ENCODE assay signal across 8 cellular contexts in the genomic region with DNA sequence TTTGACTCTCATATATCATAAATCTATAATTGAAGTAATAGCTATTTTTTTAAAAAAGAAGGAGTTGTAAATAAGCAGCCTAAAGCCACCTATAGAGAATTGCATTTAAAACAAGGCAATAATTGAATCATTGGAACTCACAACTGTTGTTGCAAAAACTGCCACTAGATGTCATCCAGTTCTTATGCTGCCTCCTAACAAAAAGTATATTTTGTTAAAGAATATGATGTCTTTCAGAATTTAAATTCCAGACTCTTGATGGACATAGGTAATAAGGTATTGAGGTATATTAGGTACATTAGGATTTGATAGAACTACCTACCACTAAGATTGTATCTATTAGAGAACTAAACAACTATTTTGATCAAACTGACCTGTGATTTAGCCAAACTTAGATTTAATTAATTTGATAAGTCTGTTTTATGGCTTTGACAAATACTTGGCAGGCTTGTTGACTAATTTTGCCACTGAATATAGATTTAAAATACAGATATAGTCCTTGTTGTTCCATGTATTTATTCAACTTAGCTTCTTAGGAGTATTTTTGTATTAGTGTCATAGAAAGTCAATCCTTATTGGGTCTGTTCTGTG.
DNase-seq lines count a peak whose midpoint lies in the region; ATAC-seq, FAIRE-seq and TF ChIP-seq lines count a peak whose summit lies in the region.

No MANE protein-coding gene starts in this region.

- no peak overlapping the region for H2AFZ ChIP-seq in astrocyte (ENCODE audit: low read depth, low read length)

- no peaks in the 10 kb centered on the region for H3K4me1 Mint-ChIP-seq in astrocyte (ENCODE audit: low read depth, unreplicated experiment)

- ATAC-seq in right lobe of liver (no peak), GM19324 (IDR thresholded peaks at IDR 0.05; ENCODE audit: low FRiP score, unreplicated experiment) (no peak), HG03378 (IDR thresholded peaks at IDR 0.05; ENCODE audit: unreplicated experiment) (no peak), omental fat pad (ENCODE audit: low FRiP score) (no peak)

- no peak for TF ChIP-seq POLR2A in right lobe of liver (IDR thresholded peaks at IDR 0.05)
- no peak for TF ChIP-seq POLR2A in GM12891 (IDR thresholded peaks at IDR 0.05; ENCODE audit: low read depth, low read length)

- no peaks in the 10 kb centered on the region for H3K36me3 Mint-ChIP-seq in astrocyte (ENCODE audit: low read depth, unreplicated experiment)

- no peak overlapping the region for H3K4me2 ChIP-seq in astrocyte (ENCODE audit: low read length)

- H3K4me1 ChIP-seq in astrocyte (ENCODE audit: insufficient read depth, low read length) (no peaks in the 10 kb centered on the region), right lobe of liver (no peaks in the 10 kb centered on the region)

- H4K20me1 ChIP-seq in astrocyte (ENCODE audit: insufficient read depth, low read length) = no peaks in the 10 kb centered on the region

- no peak for FAIRE-seq in astrocyte (lab: Jason Lieb, UNC)
- FAIRE-seq in GM12891 (lab: Jason Lieb, UNC) = no peak

- DNase-seq in DMS114 treated with DMSO at 0.1 percent for 48 hours (lab: John Stamatoyannopoulos, UW; ENCODE audit: unreplicated experiment) (peak; percentile 0), HT-29 (ENCODE audit: low spot score) (peak; percentile 25), astrocyte (ENCODE audit: low read depth) (no peak), right lobe of liver (no peak), omental fat pad (ENCODE audit: low spot score) (no peak), GM12891 (ENCODE audit: insufficient read length, low spot score) (no peak)

- H3K4me3 Mint-ChIP-seq in astrocyte (ENCODE audit: unreplicated experiment) = no peak overlapping the region

- intact Hi-C loops in right lobe of liver (cut with DNase I) = no loop called here

- H3K27me3 ChIP-seq in astrocyte (ENCODE audit: insufficient read depth, low read length) (no peaks in the 10 kb centered on the region), right lobe of liver (no peaks in the 10 kb centered on the region)

- TF ChIP-seq CTCF in astrocyte (IDR thresholded peaks at IDR 0.05; ENCODE audit: insufficient read depth, low read depth, low read length) (peak; percentile 62), right lobe of liver (IDR thresholded peaks at IDR 0.05) (peak; percentile 33 to 56 (median 52)), omental fat pad (IDR thresholded peaks at IDR 0.05) (no peak)

- H3K79me2 ChIP-seq in astrocyte (ENCODE audit: insufficient read depth, low read length) = no peaks in the 10 kb centered on the region

- no peaks in the 10 kb centered on the region for H3K27me3 Mint-ChIP-seq in astrocyte (ENCODE audit: low read depth, unreplicated experiment)

- H3K9me3 Mint-ChIP-seq in astrocyte (ENCODE audit: unreplicated experiment) = peaks cover 1% of the 10 kb centered on the region

- no peak overlapping the region for H3K9ac ChIP-seq in astrocyte (ENCODE audit: low read length)

- H3K9me3 ChIP-seq in astrocyte (ENCODE audit: insufficient read depth, low read depth, low read length) (no peaks in the 10 kb centered on the region), right lobe of liver (no peaks in the 10 kb centered on the region)

- H3K36me3 ChIP-seq in astrocyte (ENCODE audit: insufficient read depth, low read length) (no peaks in the 10 kb centered on the region), right lobe of liver (no peaks in the 10 kb centered on the region)

- H3K27ac ChIP-seq in astrocyte (ENCODE audit: low read depth, low read length) (no peak overlapping the region), right lobe of liver (no peak overlapping the region)

- no peak overlapping the region for H3K27ac Mint-ChIP-seq in astrocyte (ENCODE audit: unreplicated experiment)

- H3K4me3 ChIP-seq in astrocyte (ENCODE audit: insufficient read depth, low read depth, low read length) (no peak overlapping the region), right lobe of liver (no peak overlapping the region)

TF ChIP-seq in GM12891, 5 proteins besides CTCF, POLR2A, EP300 and RAD21:
- TF ChIP-seq SPI1 (IDR thresholded peaks at IDR 0.05; ENCODE audit: low read depth, low read length) (no peak), POU2F2 (IDR thresholded peaks at IDR 0.05; ENCODE audit: low read depth, low read length) (no peak), POLR2AphosphoS5 (IDR thresholded peaks at IDR 0.05; ENCODE audit: low read depth, low read length) (no peak), PAX5 (IDR thresholded peaks at IDR 0.05; ENCODE audit: insufficient read depth, low read length, severe bottlenecking) (no peak), TAF1 (IDR thresholded peaks at IDR 0.05; ENCODE audit: low read depth, low read length) (no peak)
TF ChIP-seq in GM12891: peak in this region for 0.

Comparison
In these comparisons a context has a peak if more than half of its experiments do, and no peak if none do; other contexts are left out.
1. DNase-seq: peak in DMS114 treated with DMSO at 0.1 percent for 48 hours (single experiment) and HT-29 (single experiment); none in astrocyte (single experiment), right lobe of liver (0 of 3), omental fat pad (single experiment) and GM12891 (single experiment).
2. CTCF ChIP-seq: peak in astrocyte (single experiment) and right lobe of liver (4 of 4); none in omental fat pad (0 of 3).